ENCODE assay signal across 8 cellular contexts in the genomic region with DNA sequence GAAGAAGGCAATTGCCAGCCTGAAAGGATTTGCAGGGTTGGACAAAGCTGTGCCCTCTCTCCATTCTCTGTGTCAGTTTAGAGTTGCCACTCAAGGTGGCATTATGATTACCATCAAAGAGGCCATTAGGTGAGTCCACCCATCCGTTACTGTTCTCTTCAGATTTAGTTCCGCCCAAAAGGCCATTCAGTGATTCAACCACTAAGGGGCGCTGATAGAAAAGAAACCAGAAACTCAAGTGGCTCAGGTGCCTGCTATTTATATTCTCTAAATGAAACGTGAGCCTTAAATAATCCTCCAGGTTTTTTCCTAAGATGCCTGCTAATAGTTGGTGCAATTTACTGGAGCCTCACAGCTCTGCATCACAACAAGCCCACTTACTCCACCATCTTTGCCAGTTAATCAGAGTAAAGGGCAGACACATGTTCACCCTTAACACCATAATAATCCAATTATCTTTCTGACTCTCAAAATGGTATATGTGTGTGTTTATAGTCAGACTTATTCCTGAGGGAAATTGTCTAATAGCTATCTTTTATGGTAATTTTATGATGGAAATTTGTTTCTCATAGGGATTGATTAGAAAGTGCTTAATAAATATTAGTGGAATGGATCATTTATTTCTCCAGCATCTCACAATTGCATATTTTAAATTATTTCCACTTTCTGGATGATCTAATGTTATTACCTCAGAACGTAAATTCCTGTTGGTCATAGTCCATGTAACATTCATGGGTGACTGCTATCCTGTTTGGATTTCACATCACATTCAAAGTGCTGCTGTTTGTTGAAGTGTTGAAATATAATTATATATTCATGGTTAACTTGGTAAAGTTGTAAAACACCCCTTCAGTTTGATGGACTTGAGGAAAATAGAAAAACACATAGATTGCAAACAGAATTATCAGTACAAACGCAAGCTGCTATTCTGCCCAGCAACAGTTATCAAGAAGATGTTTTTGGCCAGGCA. TPM values are rescaled to one million over a fixed set of nuclear protein-coding genes. Genes with fewer than 3 reads are reported as not detected.
A peak's percentile ranks its signal among the peaks of the same experiment; 100 is the strongest.
DNase-seq lines count a peak whose midpoint lies in the region; ATAC-seq lines count a peak whose summit lies in the region.

No MANE protein-coding gene starts in this region.

- peak; percentile 43 for DNase-seq in DMS 273 treated with DMSO at 0.1 percent for 48 hours (lab: John Stamatoyannopoulos, UW)
- DNase-seq in NCI-H82 treated with DMSO at 0.1 percent for 48 hours (lab: John Stamatoyannopoulos, UW; ENCODE audit: unreplicated experiment): peak; percentile 71
- DNase-seq in caudate nucleus (lab: John Stamatoyannopoulos, UW): peak in 31 of 61 donors; percentile 1 to 59 (median 21)
- no peak for DNase-seq in left lobe of liver (ENCODE audit: low spot score)
- DNase-seq in activated effector memory CD4-positive, alpha-beta T cell treated with Interleukin-2 at 50 U/mL for 16 hours: no peak
- no peak for DNase-seq in stimulated activated naive CD4-positive, alpha-beta T cell treated with Interleukin-2 at 50 U/mL for 16 hours (lab: John Stamatoyannopoulos, UW)

- H3K4me3 ChIP-seq in HUES64 (ENCODE audit: low read length): no peak overlapping the region

- H3K4me1 ChIP-seq in HUES64 (ENCODE audit: insufficient read depth, low read length): peaks cover 20% of the 10 kb centered on the region

- H3K9ac ChIP-seq in HUES64 (ENCODE audit: low read depth, low read length): no peak overlapping the region

- no peaks in the 10 kb centered on the region for H3K9me3 ChIP-seq in HUES64 (ENCODE audit: insufficient read depth, low read depth, low read length)

- no peaks in the 10 kb centered on the region for H3K27me3 ChIP-seq in HUES64 (ENCODE audit: insufficient read depth, low read length)

- peaks cover 3% of the 10 kb centered on the region; the same call in 1 of the 2 replicates for H3K36me3 ChIP-seq in HUES64 (ENCODE audit: insufficient read depth, low read length)

- H3K27ac ChIP-seq in HUES64 (ENCODE audit: low read depth, low read length) (peak overlapping the region; percentile 39; the same call in 1 of the 2 replicates), caudate nucleus (ENCODE audit: low read depth, low read length) (no peak overlapping the region)

- 38% methylated on average over 6 of the region's 6 CpGs for WGBS in HUES64

- ATAC-seq in left lobe of liver (peak; percentile 81), HG03565 (IDR thresholded peaks at IDR 0.05; ENCODE audit: unreplicated experiment) (no peak)

RNA-seq across cellular contexts. Expression of gene TANGO6, which starts 59.3 kb away (rescaled TPM):
- 10.6 TPM for polyA plus RNA-seq in HUES64 (2013, experiment 1 of 2)
- 9.3 TPM for polyA plus RNA-seq in HUES64 (2013, experiment 2 of 2)
- 12.2 TPM for total RNA-seq in left lobe of liver

Comparison
In these comparisons a context has a peak if more than half of its experiments do, and no peak if none do; other contexts are left out.
1. DNase-seq: peak in DMS 273 treated with DMSO at 0.1 percent for 48 hours (single experiment), NCI-H82 treated with DMSO at 0.1 percent for 48 hours (single experiment) and caudate nucleus (31 of 61); none in left lobe of liver (single experiment), activated effector memory CD4-positive, alpha-beta T cell treated with Interleukin-2 at 50 U/mL for 16 hours (single experiment) and stimulated activated naive CD4-positive, alpha-beta T cell treated with Interleukin-2 at 50 U/mL for 16 hours (single experiment).